In the genomic region with DNA sequence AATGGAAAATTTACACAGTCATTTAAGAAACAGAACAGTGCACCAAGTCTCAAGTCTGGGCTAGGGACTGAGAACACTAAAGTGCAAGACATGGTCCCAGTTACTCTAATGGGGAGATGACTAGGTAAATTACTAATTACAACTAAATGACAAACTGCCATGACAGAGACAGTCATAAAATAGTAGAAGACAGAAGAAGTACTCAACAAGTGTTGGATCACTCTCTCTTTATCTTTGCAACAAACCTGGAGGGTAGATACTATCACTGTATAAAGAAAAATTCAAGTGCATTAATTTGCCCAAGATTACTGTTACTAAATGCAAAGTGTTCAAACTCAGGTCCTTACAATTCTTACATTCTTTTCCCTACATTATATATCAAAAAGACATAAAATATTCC, we compare ENCODE assay signal across 29 cellular contexts.
"Had no signal": no experiment of that assay in that cellular context is flagged by ENCODE, and none has a peak within 500 bp of the region (broad histone marks: within the 10 kb centered on the region; RNA-seq: fewer than 3 reads in every experiment).

No MANE protein-coding gene starts in this region.

- H3K36me3 Mint-ChIP-seq: activated CD4-positive, alpha-beta memory T cell treated with anti-CD3 and anti-CD28 coated beads for 36 hours; stimulated activated memory B cell treated with anti-CD40 and anti-IgM and Interleukin-4, amounts not matched to agents 10 μg/mL and 1 μg/mL and 100 μg/mL, for 72 hours had no signal

- H3K4me3 ChIP-seq: esophagus muscularis mucosa, heart left ventricle, right lobe of liver, skin epidermis, thyroid gland had no signal

- H3K36me3 ChIP-seq: esophagus muscularis mucosa, heart left ventricle, right lobe of liver, thyroid gland, WERI-Rb-1 had no signal

- H3K27ac Mint-ChIP-seq: activated CD4-positive, alpha-beta memory T cell treated with anti-CD3 and anti-CD28 coated beads for 36 hours; activated CD4-positive, alpha-beta T cell treated with anti-CD3 and anti-CD28 coated beads, Interleukin-2, amount 10 ng/mL, durations not matched to agents 24 days and 14 days; activated naive CD4-positive, alpha-beta T cell treated with anti-CD3 and anti-CD28 coated beads, Interleukin-2, amount 10 ng/mL, durations not matched to agents 7 days and 5 days; activated naive CD8-positive, alpha-beta T cell treated with anti-CD3 and anti-CD28 coated beads, Interleukin-2, amount 10 ng/mL, durations not matched to agents 7 days and 5 days; activated T-cell treated with anti-CD3 and anti-CD28 coated beads, Interleukin-2, amount 50 U/mL, for 24 hours; endodermal cell; immature natural killer cell; nephron; stimulated activated memory B cell treated with anti-CD40 and anti-IgM and Interleukin-4, amounts not matched to agents 10 μg/mL and 1 μg/mL and 100 μg/mL, for 72 hours had no signal

- H3K27me3 Mint-ChIP-seq: activated CD4-positive, alpha-beta memory T cell treated with anti-CD3 and anti-CD28 coated beads for 36 hours; activated CD4-positive, alpha-beta T cell treated with anti-CD3 and anti-CD28 coated beads, Interleukin-2, amount 10 ng/mL, durations not matched to agents 24 days and 14 days; activated naive CD4-positive, alpha-beta T cell treated with anti-CD3 and anti-CD28 coated beads, Interleukin-2, amount 10 ng/mL, durations not matched to agents 7 days and 5 days; activated naive CD8-positive, alpha-beta T cell treated with anti-CD3 and anti-CD28 coated beads, Interleukin-2, amount 10 ng/mL, durations not matched to agents 7 days and 5 days; activated T-cell treated with anti-CD3 and anti-CD28 coated beads, Interleukin-2, amount 50 U/mL, for 24 hours; stimulated activated memory B cell treated with anti-CD40 and anti-IgM and Interleukin-4, amounts not matched to agents 10 μg/mL and 1 μg/mL and 100 μg/mL, for 72 hours; stimulated activated naive CD8-positive, alpha-beta T cell treated with anti-CD3 and anti-CD28 coated beads, Interleukin-15, amount 100 ng/mL, for 72 hours had no signal

- H3K27ac ChIP-seq: foreskin keratinocyte, thyroid gland, WERI-Rb-1 had no signal

- H3K9me3 ChIP-seq: right lobe of liver, thyroid gland had no signal

- H3K4me3 Mint-ChIP-seq: activated CD4-positive, alpha-beta memory T cell treated with anti-CD3 and anti-CD28 coated beads for 36 hours; activated CD4-positive, alpha-beta T cell treated with anti-CD3 and anti-CD28 coated beads, Interleukin-2, amount 10 ng/mL, durations not matched to agents 24 days and 14 days; activated naive CD4-positive, alpha-beta T cell treated with anti-CD3 and anti-CD28 coated beads, Interleukin-2, amount 10 ng/mL, durations not matched to agents 7 days and 5 days; activated naive CD8-positive, alpha-beta T cell treated with anti-CD3 and anti-CD28 coated beads, Interleukin-2, amount 10 ng/mL, durations not matched to agents 7 days and 5 days; activated T-cell treated with anti-CD3 and anti-CD28 coated beads, Interleukin-2, amount 50 U/mL, for 24 hours; endodermal cell; immature natural killer cell; nephron; stimulated activated memory B cell treated with anti-CD40 and anti-IgM and Interleukin-4, amounts not matched to agents 10 μg/mL and 1 μg/mL and 100 μg/mL, for 72 hours; stimulated activated naive CD8-positive, alpha-beta T cell treated with anti-CD3 and anti-CD28 coated beads, Interleukin-15, amount 100 ng/mL, for 72 hours had no signal

- FAIRE-seq: kidney had no signal

- ATAC-seq: activated CD4-positive, CD25-positive, alpha-beta regulatory T cell treated with anti-CD3 and anti-CD28 coated beads, Interleukin-2, amount 50 U/mL, for 24 hours; foreskin keratinocyte; heart left ventricle; left colon; stimulated activated memory B cell treated with anti-CD40 and anti-IgM and Interleukin-4, amounts not matched to agents 10 μg/mL and 1 μg/mL and 100 μg/mL, for 72 hours; stimulated activated naive CD8-positive, alpha-beta T cell treated with anti-CD3 and anti-CD28 coated beads, Interleukin-15, amount 100 ng/mL, for 72 hours had no signal

- H3K9me3 Mint-ChIP-seq: activated naive CD8-positive, alpha-beta T cell treated with anti-CD3 and anti-CD28 coated beads, Interleukin-2, amount 10 ng/mL, durations not matched to agents 7 days and 5 days; stimulated activated memory B cell treated with anti-CD40 and anti-IgM and Interleukin-4, amounts not matched to agents 10 μg/mL and 1 μg/mL and 100 μg/mL, for 72 hours had no signal

- H3K27me3 ChIP-seq: esophagus muscularis mucosa, foreskin keratinocyte, heart left ventricle, right lobe of liver, thyroid gland had no signal

- DNase-seq: activated CD4-positive, alpha-beta memory T cell treated with anti-CD3 and anti-CD28 coated beads for 36 hours; activated CD4-positive, alpha-beta T cell treated with anti-CD3 and anti-CD28 coated beads, Interleukin-2, amount 10 ng/mL, durations not matched to agents 24 days and 14 days; activated CD8-positive, alpha-beta memory T cell treated with anti-CD3 and anti-CD28 coated beads, Interleukin-2, amount 50 U/mL, for 48 hours; activated gamma-delta T cell; activated naive CD4-positive, alpha-beta T cell treated with anti-CD3 and anti-CD28 coated beads, Interleukin-2, amount 10 ng/mL, durations not matched to agents 7 days and 5 days; activated naive CD8-positive, alpha-beta T cell treated with anti-CD3 and anti-CD28 coated beads, Interleukin-2, amount 10 ng/mL, durations not matched to agents 7 days and 5 days; activated T-cell treated with anti-CD3 and anti-CD28 coated beads, Interleukin-2, amount 50 U/mL, for 24 hours; amygdala; caudate nucleus; cortex of kidney; endodermal cell; foreskin keratinocyte; heart left ventricle; hypothalamus; immature natural killer cell; kidney; left colon; right lobe of liver; stimulated activated CD4-positive, alpha-beta T cell treated with anti-CD3 and anti-CD28 coated beads, Interleukin-1b, Interleukin-23, amount 100 ng/mL, for 48 hours; stimulated activated CD4-positive, alpha-beta T cell treated with anti-CD3 and anti-CD28 coated beads, Interleukin-4, amount 100 ng/mL, for 4 hours; stimulated activated CD8-positive, alpha-beta memory T cell treated with anti-CD3 and anti-CD28 coated beads, Interleukin-4, amount 100 ng/mL, for 48 hours; stimulated activated naive CD8-positive, alpha-beta T cell treated with anti-CD3 and anti-CD28 coated beads, Interleukin-15, amount 100 ng/mL, for 72 hours; thyroid gland; WERI-Rb-1 had no signal

- H3K4me1 Mint-ChIP-seq: activated CD4-positive, alpha-beta T cell treated with anti-CD3 and anti-CD28 coated beads, Interleukin-2, amount 10 ng/mL, durations not matched to agents 24 days and 14 days; activated naive CD4-positive, alpha-beta T cell treated with anti-CD3 and anti-CD28 coated beads, Interleukin-2, amount 10 ng/mL, durations not matched to agents 7 days and 5 days; activated naive CD8-positive, alpha-beta T cell treated with anti-CD3 and anti-CD28 coated beads, Interleukin-2, amount 10 ng/mL, durations not matched to agents 7 days and 5 days; immature natural killer cell; nephron; stimulated activated memory B cell treated with anti-CD40 and anti-IgM and Interleukin-4, amounts not matched to agents 10 μg/mL and 1 μg/mL and 100 μg/mL, for 72 hours; stimulated activated naive CD8-positive, alpha-beta T cell treated with anti-CD3 and anti-CD28 coated beads, Interleukin-15, amount 100 ng/mL, for 72 hours had no signal
